ENCODE assay signal across 18 cellular contexts in genomic region chrX:129808829-129809745, GRCh38. TPM values are rescaled to one million over a fixed set of nuclear protein-coding genes. Genes with fewer than 3 reads are reported as not detected.
DNase-seq lines count a peak whose midpoint lies in the region; ATAC-seq, FAIRE-seq and TF ChIP-seq lines count a peak whose summit lies in the region.
"Had no signal": no experiment of that assay in that cellular context is flagged by ENCODE, and none has a peak within 500 bp of the region (broad histone marks: within the 10 kb centered on the region; RNA-seq: fewer than 3 reads in every experiment).

No MANE protein-coding gene starts in this region.

- WGBS in endodermal cell (ENCODE audit: insufficient coverage in 1 of 2, insufficient read length in 1 of 2), 2 experiments: 94 to 100% methylated on average over 1 to 4 of the region's 6 CpGs
- WGBS in pancreas, 2 donors: 82 to 90% methylated on average over 6 of the region's 6 CpGs

- no peak overlapping the region for H3K4me3 Mint-ChIP-seq in activated CD4-positive, alpha-beta T cell treated with anti-CD3 and anti-CD28 coated beads, Interleukin-2, amount 10 ng/mL, durations not matched to agents 24 days and 14 days
- H3K4me3 Mint-ChIP-seq in stimulated activated naive CD8-positive, alpha-beta T cell treated with anti-CD3 and anti-CD28 coated beads, Interleukin-15, Interleukin-2, amounts not matched to agents 100 ng/mL and 50 ng/mL, for 24 hours: peak overlapping the region; percentile 10
- H3K4me3 Mint-ChIP-seq in endodermal cell: no peak overlapping the region
- H3K4me3 Mint-ChIP-seq: neural crest cell, type B pancreatic cell had no signal

- intact Hi-C loops in activated CD4-positive, alpha-beta T cell treated with anti-CD3 and anti-CD28 coated beads, Interleukin-2, amount 10 ng/mL, durations not matched to agents 24 days and 14 days (cut with micrococcal nuclease): no loop called here
- intact Hi-C loops in pancreas (cut with DNase I): no loop called here

- peak overlapping the region; percentile 29 for H3K27ac Mint-ChIP-seq in activated CD4-positive, alpha-beta T cell treated with anti-CD3 and anti-CD28 coated beads, Interleukin-2, amount 10 ng/mL, durations not matched to agents 24 days and 14 days
- H3K27ac Mint-ChIP-seq in stimulated activated naive CD8-positive, alpha-beta T cell treated with anti-CD3 and anti-CD28 coated beads, Interleukin-15, Interleukin-2, amounts not matched to agents 100 ng/mL and 50 ng/mL, for 24 hours: no peak overlapping the region
- no peak overlapping the region for H3K27ac Mint-ChIP-seq in endodermal cell
- H3K27ac Mint-ChIP-seq: type B pancreatic cell had no signal

- no peaks in the 10 kb centered on the region for H3K79me2 ChIP-seq in OCI-LY3 (ENCODE audit: low read length)

- H3K9ac ChIP-seq in OCI-LY3 (ENCODE audit: low read length) (no peak overlapping the region), endodermal cell (ENCODE audit: extremely low read depth, low read length, poor library complexity, severe bottlenecking) (no peak overlapping the region)

- no peaks in the 10 kb centered on the region for H3K9me3 ChIP-seq in OCI-LY3 (ENCODE audit: insufficient read depth, low read length)
- H3K9me3 ChIP-seq in endodermal cell (ENCODE audit: control insufficient read depth, low read length): peaks cover 5% of the 10 kb centered on the region
- no peaks in the 10 kb centered on the region for H3K9me3 ChIP-seq in pancreas
- H3K9me3 ChIP-seq: adrenal gland, left ventricle myocardium inferior, SJSA1 had no signal

- FAIRE-seq in bronchial epithelial cell (lab: Jason Lieb, UNC) (no peak), pancreas (lab: Jason Lieb, UNC) (no peak)

- no peaks in the 10 kb centered on the region for H3K27me3 Mint-ChIP-seq in activated CD4-positive, alpha-beta T cell treated with anti-CD3 and anti-CD28 coated beads, Interleukin-2, amount 10 ng/mL, durations not matched to agents 24 days and 14 days
- H3K27me3 Mint-ChIP-seq in stimulated activated naive CD8-positive, alpha-beta T cell treated with anti-CD3 and anti-CD28 coated beads, Interleukin-15, Interleukin-2, amounts not matched to agents 100 ng/mL and 50 ng/mL, for 24 hours: no peaks in the 10 kb centered on the region
- no peaks in the 10 kb centered on the region for H3K27me3 Mint-ChIP-seq in endodermal cell (ENCODE audit: insufficient read depth)
- H3K27me3 Mint-ChIP-seq: type B pancreatic cell had no signal

- H3K27me3 ChIP-seq in OCI-LY3 (ENCODE audit: low read depth, low read length) (no peaks in the 10 kb centered on the region), bronchial epithelial cell (ENCODE audit: control insufficient read depth, insufficient read depth, low read length) (no peaks in the 10 kb centered on the region), endodermal cell (ENCODE audit: control insufficient read depth, insufficient read depth, low read length, poor library complexity, severe bottlenecking) (no peaks in the 10 kb centered on the region), pancreas (no peaks in the 10 kb centered on the region)
- H3K27me3 ChIP-seq: adrenal gland, SJSA1 had no signal

- peak overlapping the region; percentile 14; the same call in 1 of the 2 replicates for H3K4me2 ChIP-seq in OCI-LY3 (ENCODE audit: low read length)

- H3K36me3 Mint-ChIP-seq in activated CD4-positive, alpha-beta T cell treated with anti-CD3 and anti-CD28 coated beads, Interleukin-2, amount 10 ng/mL, durations not matched to agents 24 days and 14 days (ENCODE audit: low read depth): peaks cover 37% of the 10 kb centered on the region
- H3K36me3 Mint-ChIP-seq in stimulated activated naive CD8-positive, alpha-beta T cell treated with anti-CD3 and anti-CD28 coated beads, Interleukin-15, Interleukin-2, amounts not matched to agents 100 ng/mL and 50 ng/mL, for 24 hours (ENCODE audit: low read depth): peaks cover 30% of the 10 kb centered on the region
- peaks cover 52% of the 10 kb centered on the region for H3K36me3 Mint-ChIP-seq in endodermal cell (ENCODE audit: low read depth)

- ATAC-seq in omental fat pad (ENCODE audit: low FRiP score) (no peak), pancreas (no peak)

- TF ChIP-seq CTCF in OCI-LY3 (IDR thresholded peaks at IDR 0.05; ENCODE audit: low read depth, low read length): no peak
- no peak for TF ChIP-seq CTCF in bronchial epithelial cell (IDR thresholded peaks at IDR 0.05; ENCODE audit: insufficient read depth, low read length, severe bottlenecking)
- no peak for TF ChIP-seq CTCF in omental fat pad (IDR thresholded peaks at IDR 0.05)
- no peak for TF ChIP-seq CTCF in endodermal cell (conservative IDR thresholded peaks at IDR 0.05)
- TF ChIP-seq CTCF in pancreas (IDR thresholded peaks at IDR 0.05): no peak

- no peaks in the 10 kb centered on the region for H3K9me3 Mint-ChIP-seq in activated CD4-positive, alpha-beta T cell treated with anti-CD3 and anti-CD28 coated beads, Interleukin-2, amount 10 ng/mL, durations not matched to agents 24 days and 14 days
- no peaks in the 10 kb centered on the region for H3K9me3 Mint-ChIP-seq in stimulated activated naive CD8-positive, alpha-beta T cell treated with anti-CD3 and anti-CD28 coated beads, Interleukin-15, Interleukin-2, amounts not matched to agents 100 ng/mL and 50 ng/mL, for 24 hours
- peaks cover 35% of the 10 kb centered on the region for H3K9me3 Mint-ChIP-seq in endodermal cell

- H2AFZ ChIP-seq in OCI-LY3 (ENCODE audit: low read depth, low read length): no peak overlapping the region

- DNase-seq in activated CD4-positive, alpha-beta T cell treated with anti-CD3 and anti-CD28 coated beads, Interleukin-2, amount 10 ng/mL, durations not matched to agents 24 days and 14 days: no peak
- no peak for DNase-seq in activated CD4-positive, alpha-beta T cell treated with anti-CD3 and anti-CD28 coated beads, Interleukin-2, amount 50 U/mL, for 48 hours
- DNase-seq in bronchial epithelial cell (ENCODE audit: low read depth): peak; percentile 5
- no peak for DNase-seq in omental fat pad (ENCODE audit: low spot score)
- DNase-seq in endodermal cell: no peak
- DNase-seq in pancreas: no peak
- DNase-seq: activated CD4-positive, alpha-beta T cell treated with anti-CD3 and anti-CD28 coated beads for 1 hour; adrenal gland; DMS79; effector CD4-positive, alpha-beta T cell; left ventricle myocardium inferior; NCI-H1436; NCI-H526 treated with DMSO at 0.1 percent for 48 hours had no signal

- no peak overlapping the region for H3K4me3 ChIP-seq in OCI-LY3 (ENCODE audit: low read length)
- H3K4me3 ChIP-seq in bronchial epithelial cell (ENCODE audit: low read depth, low read length): no peak overlapping the region
- no peak overlapping the region for H3K4me3 ChIP-seq in endodermal cell (ENCODE audit: low read length)
- H3K4me3 ChIP-seq in pancreas: no peak overlapping the region
- H3K4me3 ChIP-seq: left ventricle myocardium inferior, SJSA1 had no signal

- H3K4me1 ChIP-seq in OCI-LY3 (ENCODE audit: low read length): peaks cover 13% of the 10 kb centered on the region
- no peaks in the 10 kb centered on the region for H3K4me1 ChIP-seq in endodermal cell (ENCODE audit: control insufficient read depth, insufficient read depth, low read length)
- no peaks in the 10 kb centered on the region for H3K4me1 ChIP-seq in pancreas
- H3K4me1 ChIP-seq: adrenal gland, left ventricle myocardium inferior, SJSA1 had no signal

- peaks cover 17% of the 10 kb centered on the region for H3K4me1 Mint-ChIP-seq in activated CD4-positive, alpha-beta T cell treated with anti-CD3 and anti-CD28 coated beads, Interleukin-2, amount 10 ng/mL, durations not matched to agents 24 days and 14 days
- peaks cover 20% of the 10 kb centered on the region for H3K4me1 Mint-ChIP-seq in stimulated activated naive CD8-positive, alpha-beta T cell treated with anti-CD3 and anti-CD28 coated beads, Interleukin-15, Interleukin-2, amounts not matched to agents 100 ng/mL and 50 ng/mL, for 24 hours (ENCODE audit: low read depth)
- H3K4me1 Mint-ChIP-seq in endodermal cell: peaks cover 2% of the 10 kb centered on the region
- H3K4me1 Mint-ChIP-seq: neural crest cell had no signal

- H4K20me1 ChIP-seq in OCI-LY3 (ENCODE audit: insufficient read depth, low read length): no peaks in the 10 kb centered on the region

- H3K36me3 ChIP-seq in OCI-LY3 (replicated peaks; ENCODE audit: low read depth, low read length) (peaks cover 16% of the 10 kb centered on the region), bronchial epithelial cell (ENCODE audit: control insufficient read depth, insufficient read depth, low read length) (peaks cover 1% of the 10 kb centered on the region), endodermal cell (ENCODE audit: control insufficient read depth, insufficient read depth, low read length) (peaks cover 33% of the 10 kb centered on the region), pancreas (peaks cover 0 to 14% (median 3%) of the 10 kb centered on the region in 3 donors)
- H3K36me3 ChIP-seq: adrenal gland, SJSA1 had no signal

- H3K27ac ChIP-seq in OCI-LY3 (ENCODE audit: low read length) (no peak overlapping the region), endodermal cell (ENCODE audit: low read depth, low read length) (no peak overlapping the region), pancreas (no peak overlapping the region)
- H3K27ac ChIP-seq: left ventricle myocardium inferior, SJSA1 had no signal

RNA-seq across cellular contexts. Expression of gene SASH3, which starts 29.3 kb away (rescaled TPM):
- 115 and 116 TPM in 2 replicates for total RNA-seq in activated CD4-positive, alpha-beta T cell treated with anti-CD3 and anti-CD28 coated beads, Interleukin-2, amount 10 ng/mL, durations not matched to agents 24 days and 14 days
- total RNA-seq in bronchial epithelial cell (not detected in 2 replicates), omental fat pad (10 to 100 TPM in 3 of 4 donors, 1 to 10 TPM in 1; 9.4 to 26.7 (median 20.6) TPM), endodermal cell (not detected), pancreas (1 to 10 TPM in 4 of 6 donors, under 1 TPM in 2; 0.31 to 8.5 (median 2.3) TPM)
- polyA plus RNA-seq in endodermal cell (2013, experiment 1 of 2): not detected
- polyA plus RNA-seq in endodermal cell (2013, experiment 2 of 2): not detected
- polyA plus RNA-seq in pancreas: 1 to 10 TPM; 1.0 to 1.4 TPM
- total RNA-seq: neural crest cell, SJSA1 had no signal

RNA-seq across cellular contexts. Expression of gene ZDHHC9, which starts 34.6 kb away (rescaled TPM):
- 13.4 and 14.6 TPM in 2 replicates for total RNA-seq in activated CD4-positive, alpha-beta T cell treated with anti-CD3 and anti-CD28 coated beads, Interleukin-2, amount 10 ng/mL, durations not matched to agents 24 days and 14 days
- total RNA-seq in bronchial epithelial cell (15.4 and 17.1 TPM in 2 replicates), omental fat pad (10 to 100 TPM; 29.9 to 58.7 (median 45.2) TPM), endodermal cell (10 to 100 TPM; 27.1 to 40.2 TPM), pancreas (10 to 100 TPM; 15.2 to 23.9 (median 17.8) TPM)
- polyA plus RNA-seq in endodermal cell (2013, experiment 1 of 2): 34.8 TPM
- polyA plus RNA-seq in endodermal cell (2013, experiment 2 of 2): 28.9 TPM
- 1 to 10 TPM; 4.1 to 7.0 TPM for polyA plus RNA-seq in pancreas
